Comparison of ENCODE assay signal across 10 cellular contexts in the genomic region with DNA sequence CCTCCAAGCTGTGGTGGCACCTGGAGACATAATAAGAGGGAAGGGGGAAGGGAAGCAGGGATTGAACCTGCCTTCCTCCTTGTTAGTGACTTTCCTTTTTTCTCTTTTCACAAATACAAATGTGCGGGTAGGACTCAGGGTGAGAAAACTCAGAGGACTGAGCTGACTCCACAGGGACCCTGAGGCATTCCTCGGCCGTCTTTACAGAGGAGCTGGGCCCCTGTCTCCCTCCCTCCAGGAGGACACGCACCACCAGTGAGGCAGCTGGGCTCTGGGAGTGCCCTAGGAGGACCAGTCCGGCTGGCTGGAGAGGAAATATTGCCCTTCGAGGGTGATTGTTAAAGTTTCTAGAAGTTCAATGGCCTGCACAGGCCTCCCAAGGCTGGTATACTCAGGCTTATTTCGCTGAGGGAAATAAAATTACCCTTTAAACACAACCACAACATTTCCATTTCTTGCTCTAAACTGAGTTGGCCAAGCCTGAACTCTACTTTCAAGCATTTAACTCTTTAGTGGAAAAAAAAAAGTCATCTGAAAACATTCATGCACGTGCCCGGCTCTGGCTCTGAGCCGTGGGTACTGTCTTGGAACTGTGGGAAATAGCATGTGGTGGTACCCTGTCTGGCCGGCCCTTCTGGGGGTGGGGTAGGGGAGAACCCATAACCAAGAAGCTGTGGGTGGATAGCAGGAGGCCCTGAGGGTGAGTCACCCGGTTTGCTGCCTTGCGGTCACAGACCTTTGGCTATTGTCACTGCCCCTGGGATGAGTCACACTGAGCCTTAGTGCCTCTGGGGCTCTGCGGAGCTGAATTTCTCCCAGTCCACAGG.
A peak's percentile ranks its signal among the peaks of the same experiment; 100 is the strongest.
DNase-seq lines count a peak whose midpoint lies in the region; ATAC-seq lines count a peak whose summit lies in the region.
"Had no signal": no experiment of that assay in that cellular context is flagged by ENCODE, and none has a peak within 500 bp of the region (broad histone marks: within the 10 kb centered on the region; RNA-seq: fewer than 3 reads in every experiment).

No MANE protein-coding gene starts in this region.

- no peaks in the 10 kb centered on the region for H3K36me3 ChIP-seq in HUES6 (ENCODE audit: control insufficient read depth, insufficient read depth, low read length)
- no peaks in the 10 kb centered on the region for H3K36me3 ChIP-seq in skeletal muscle tissue (ENCODE audit: control insufficient read depth in 3 of 3, insufficient read depth in 3 of 3, low read length in 3 of 3)

- H3K4me1 ChIP-seq in HUES6 (ENCODE audit: control insufficient read depth, insufficient read depth, low read length) (peaks cover 67% of the 10 kb centered on the region), skeletal muscle tissue (ENCODE audit: control insufficient read depth in 3 of 3, insufficient read depth in 3 of 3, low read length in 3 of 3) (peaks cover 15 to 34% (median 20%) of the 10 kb centered on the region in 3 donors)

- ATAC-seq in esophagus mucosa: peak; percentile 50
- no peak for ATAC-seq in GM18858 (IDR thresholded peaks at IDR 0.05; ENCODE audit: unreplicated experiment)

- no peak overlapping the region for H3K9ac ChIP-seq in HUES6 (ENCODE audit: low read length)
- H3K9ac ChIP-seq in skeletal muscle tissue (ENCODE audit: low read depth in 1 of 3, low read length in 3 of 3): peak overlapping the region in 1 of 3 donors; percentile 33

- H3K27ac ChIP-seq in HUES6 (ENCODE audit: low read depth, low read length) (peak overlapping the region; percentile 55; the same call in 1 of the 2 replicates), skeletal muscle tissue (ENCODE audit: low read depth, low read length) (peak overlapping the region; percentile 53)
- H3K27ac ChIP-seq: 22Rv1 had no signal

- DNase-seq in NK-92 treated with Interleukin-12 subunit alpha and Interleukin-12 subunit beta, amount 100 ng/mL, for 24 hours (lab: John Stamatoyannopoulos, UW): peak; percentile 10
- DNase-seq in NK-92 (lab: John Stamatoyannopoulos, UW; ENCODE audit: unreplicated experiment): no peak
- no peak for DNase-seq in NCI-H510A (lab: John Stamatoyannopoulos, UW)
- DNase-seq in NCI-H2081 treated with DMSO at 0.1 percent for 48 hours (lab: John Stamatoyannopoulos, UW): no peak

- H3K4me3 ChIP-seq in HUES6 (ENCODE audit: low read depth, low read length) (no peak overlapping the region), skeletal muscle tissue (ENCODE audit: low read length in 3 of 3) (no peak overlapping the region)
- H3K4me3 ChIP-seq: lung had no signal

- H3K9me3 ChIP-seq in HUES6 (ENCODE audit: control insufficient read depth, insufficient read depth, low read depth, low read length) (peaks cover 13% of the 10 kb centered on the region), skeletal muscle tissue (ENCODE audit: control insufficient read depth in 3 of 3, low read length in 3 of 3) (no peaks in the 10 kb centered on the region)

- no peaks in the 10 kb centered on the region for H3K27me3 ChIP-seq in HUES6 (ENCODE audit: control insufficient read depth, insufficient read depth, low read length)
- H3K27me3 ChIP-seq in skeletal muscle tissue (ENCODE audit: control insufficient read depth in 3 of 3, insufficient read depth in 3 of 3, low read length in 3 of 3): peaks cover 3 to 20% (median 8%) of the 10 kb centered on the region in 3 donors
